Comparison of ENCODE assay signal across 2 cellular contexts in genomic region chr7:143334244-143334643, GRCh38.
A peak's percentile ranks its signal among the peaks of the same experiment; 100 is the strongest.
TF ChIP-seq lines count a peak whose summit lies in the region.

No MANE protein-coding gene starts in this region.

TF ChIP-seq in A549, 52 proteins besides CTCF, POLR2A, EP300 and RAD21:
- TF ChIP-seq FOXS1 (CRISPR knock-in tag; IDR thresholded peaks at IDR 0.05) (no peak), FOSL2 (IDR thresholded peaks at IDR 0.05) (no peak), FOSL2 (CRISPR knock-in tag; IDR thresholded peaks at IDR 0.05) (peak; percentile 64)

TF ChIP-seq in IMR-90, 13 proteins besides CTCF, POLR2A, EP300 and RAD21:
- TF ChIP-seq MXI1 (IDR thresholded peaks at IDR 0.05; ENCODE audit: borderline replicate concordance, low read depth, low read length), result no peak
- TF ChIP-seq FOS (IDR thresholded peaks at IDR 0.05; ENCODE audit: low read depth, low read length), result no peak
- TF ChIP-seq MAZ (IDR thresholded peaks at IDR 0.05; ENCODE audit: borderline replicate concordance, low read depth, low read length), result no peak
- TF ChIP-seq MAFK (IDR thresholded peaks at IDR 0.05; ENCODE audit: low read depth, low read length), result no peak
- TF ChIP-seq, protein P1, sequence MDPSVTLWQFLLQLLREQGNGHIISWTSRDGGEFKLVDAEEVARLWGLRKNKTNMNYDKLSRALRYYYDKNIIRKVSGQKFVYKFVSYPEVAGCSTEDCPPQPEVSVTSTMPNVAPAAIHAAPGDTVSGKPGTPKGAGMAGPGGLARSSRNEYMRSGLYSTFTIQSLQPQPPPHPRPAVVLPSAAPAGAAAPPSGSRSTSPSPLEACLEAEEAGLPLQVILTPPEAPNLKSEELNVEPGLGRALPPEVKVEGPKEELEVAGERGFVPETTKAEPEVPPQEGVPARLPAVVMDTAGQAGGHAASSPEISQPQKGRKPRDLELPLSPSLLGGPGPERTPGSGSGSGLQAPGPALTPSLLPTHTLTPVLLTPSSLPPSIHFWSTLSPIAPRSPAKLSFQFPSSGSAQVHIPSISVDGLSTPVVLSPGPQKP (IDR thresholded peaks at IDR 0.05; ENCODE audit: borderline replicate concordance, low read depth, low read length), result no peak
- no peak for TF ChIP-seq RFX5 (IDR thresholded peaks at IDR 0.05; ENCODE audit: low read depth, low read length)
- TF ChIP-seq SMC3 (IDR thresholded peaks at IDR 0.05; ENCODE audit: low read depth, low read length), result no peak
- TF ChIP-seq CHD1 (IDR thresholded peaks at IDR 0.05; ENCODE audit: low read depth, low read length), result no peak
- TF ChIP-seq CEBPB (IDR thresholded peaks at IDR 0.05; ENCODE audit: low read depth, low read length), result no peak
- TF ChIP-seq, protein P2, sequence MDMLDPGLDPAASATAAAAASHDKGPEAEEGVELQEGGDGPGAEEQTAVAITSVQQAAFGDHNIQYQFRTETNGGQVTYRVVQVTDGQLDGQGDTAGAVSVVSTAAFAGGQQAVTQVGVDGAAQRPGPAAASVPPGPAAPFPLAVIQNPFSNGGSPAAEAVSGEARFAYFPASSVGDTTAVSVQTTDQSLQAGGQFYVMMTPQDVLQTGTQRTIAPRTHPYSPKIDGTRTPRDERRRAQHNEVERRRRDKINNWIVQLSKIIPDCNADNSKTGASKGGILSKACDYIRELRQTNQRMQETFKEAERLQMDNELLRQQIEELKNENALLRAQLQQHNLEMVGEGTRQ (IDR thresholded peaks at IDR 0.05; ENCODE audit: low read depth, low read length), result no peak
